In genomic region chr1:44819257-44819593, GRCh38 we compare ENCODE assay signal across 9 cellular contexts. TPM values are rescaled to one million over a fixed set of nuclear protein-coding genes. Genes with fewer than 3 reads are reported as not detected.
DNase-seq lines count a peak whose midpoint lies in the region; ATAC-seq and TF ChIP-seq lines count a peak whose summit lies in the region.
"Had no signal": no experiment of that assay in that cellular context is flagged by ENCODE, and none has a peak within 500 bp of the region (broad histone marks: within the 10 kb centered on the region; RNA-seq: fewer than 3 reads in every experiment).

No MANE protein-coding gene starts in this region.

- H3K4me3 ChIP-seq in endodermal cell (ENCODE audit: low read length) = peak overlapping the region; percentile 44

- H3K36me3 Mint-ChIP-seq in endodermal cell (ENCODE audit: low read depth) (peaks cover 4% of the 10 kb centered on the region), nephron (ENCODE audit: low read depth) (peaks cover 13% of the 10 kb centered on the region)

- WGBS in endodermal cell (ENCODE audit: insufficient coverage in 1 of 2, insufficient read length in 1 of 2), 2 experiments = 36 to 47% methylated on average over 10 of the region's 10 CpGs

- no peaks in the 10 kb centered on the region for H3K27me3 ChIP-seq in endodermal cell (ENCODE audit: control insufficient read depth, insufficient read depth, low read length, poor library complexity, severe bottlenecking)

- peak overlapping the region; percentile 99 for H3K27ac ChIP-seq in endodermal cell (ENCODE audit: low read depth, low read length)

- H3K4me1 ChIP-seq in endodermal cell (ENCODE audit: control insufficient read depth, insufficient read depth, low read length) = no peaks in the 10 kb centered on the region

- peak overlapping the region; percentile 65 for H3K4me3 Mint-ChIP-seq in endodermal cell
- peak overlapping the region; percentile 87 to 90 (median 88) for H3K4me3 Mint-ChIP-seq in nephron

- H3K9me3 ChIP-seq in endodermal cell (ENCODE audit: control insufficient read depth, low read length) = no peaks in the 10 kb centered on the region

- peak overlapping the region; percentile 99 for H3K9ac ChIP-seq in endodermal cell (ENCODE audit: extremely low read depth, low read length, poor library complexity, severe bottlenecking)

- DNase-seq in ELR (ENCODE audit: low read depth) (peak; percentile 98), NCI-H2227 (lab: John Stamatoyannopoulos, UW; ENCODE audit: unreplicated experiment) (peak; percentile 63), endodermal cell (peak; percentile 72), occipital lobe (lab: John Stamatoyannopoulos, UW) (no peak), GF-D8 (lab: John Stamatoyannopoulos, UW) (no peak)

- H3K36me3 ChIP-seq in endodermal cell (ENCODE audit: control insufficient read depth, insufficient read depth, low read length) = no peaks in the 10 kb centered on the region

- ATAC-seq in GM21723 (IDR thresholded peaks at IDR 0.05; ENCODE audit: unreplicated experiment) (no peak), GM21528 (IDR thresholded peaks at IDR 0.05; ENCODE audit: low FRiP score, unreplicated experiment) (no peak)

- H3K9me3 Mint-ChIP-seq in endodermal cell = no peaks in the 10 kb centered on the region
- no peaks in the 10 kb centered on the region for H3K9me3 Mint-ChIP-seq in nephron

- TF ChIP-seq CTCF in endodermal cell (conservative IDR thresholded peaks at IDR 0.05) (peak; percentile 34), nephron (IDR thresholded peaks at IDR 0.05; ENCODE audit: unreplicated experiment in 3 of 3) (no peak)

- H3K4me1 Mint-ChIP-seq in endodermal cell = peaks cover 27% of the 10 kb centered on the region
- H3K4me1 Mint-ChIP-seq in nephron = peaks cover 37% of the 10 kb centered on the region

- H3K27me3 Mint-ChIP-seq in endodermal cell (ENCODE audit: insufficient read depth) = peaks cover 5% of the 10 kb centered on the region
- H3K27me3 Mint-ChIP-seq in nephron (ENCODE audit: low read depth) = peaks cover 4% of the 10 kb centered on the region

- H3K27ac Mint-ChIP-seq in endodermal cell (peak overlapping the region; percentile 100), nephron (peak overlapping the region; percentile 100)

RNA-seq across cellular contexts. Expression of gene BTBD19, which starts 10.9 kb away (rescaled TPM):
- total RNA-seq in endodermal cell (1 to 10 TPM; 7.4 to 7.9 TPM), occipital lobe (0.47 TPM)
- polyA plus RNA-seq in endodermal cell (2013, experiment 1 of 2) = 3.2 TPM
- 3.9 TPM for polyA plus RNA-seq in endodermal cell (2013, experiment 2 of 2)
- total RNA-seq: SK-MEL-5 had no signal

RNA-seq across cellular contexts. Expression of gene DYNLT4, which starts 12.1 kb away (rescaled TPM):
- total RNA-seq in endodermal cell (under 1 TPM in 1 of 2 donors, not detected in 1; 0.64 TPM), occipital lobe (not detected)
- polyA plus RNA-seq in endodermal cell (2013, experiment 1 of 2) = not detected
- polyA plus RNA-seq in endodermal cell (2013, experiment 2 of 2) = not detected
- total RNA-seq: SK-MEL-5 had no signal

RNA-seq across cellular contexts. Expression of gene PLK3, which starts 19.0 kb away (rescaled TPM):
- total RNA-seq in endodermal cell (1 to 10 TPM; 3.3 to 9.0 TPM), occipital lobe (10.0 TPM)
- polyA plus RNA-seq in endodermal cell (2013, experiment 1 of 2) = 27.1 TPM
- 21.7 TPM for polyA plus RNA-seq in endodermal cell (2013, experiment 2 of 2)

RNA-seq across cellular contexts. Expression of gene PTCH2, which starts 23.8 kb away (rescaled TPM):
- total RNA-seq in endodermal cell = 1 to 10 TPM; 1.5 to 1.6 TPM
- polyA plus RNA-seq in endodermal cell (2013, experiment 1 of 2) = 5.8 TPM
- polyA plus RNA-seq in endodermal cell (2013, experiment 2 of 2) = 9.9 TPM
- 1.4 TPM for total RNA-seq in occipital lobe

RNA-seq across cellular contexts. Expression of gene BEST4, which starts 31.3 kb away (rescaled TPM):
- total RNA-seq in endodermal cell = 1 to 10 TPM; 1.6 to 2.3 TPM
- polyA plus RNA-seq in endodermal cell (2013, experiment 1 of 2) = 0.89 TPM
- polyA plus RNA-seq in endodermal cell (2013, experiment 2 of 2) = 0.99 TPM
- total RNA-seq in occipital lobe = 0.16 TPM
- total RNA-seq: SK-MEL-5 had no signal

Comparison
In these comparisons a context has a peak if more than half of its experiments do, and no peak if none do; other contexts are left out.
1. DNase-seq: peak in ELR (single experiment), NCI-H2227 (single experiment) and endodermal cell (single experiment); none in occipital lobe (single experiment) and GF-D8 (single experiment).